Comparison of ENCODE assay signal across 36 cellular contexts in genomic region chr22:26314171-26314570, GRCh38.
"Had no signal": no experiment of that assay in that cellular context is flagged by ENCODE, and none has a peak within 500 bp of the region (broad histone marks: within the 10 kb centered on the region; RNA-seq: fewer than 3 reads in every experiment).

No MANE protein-coding gene starts in this region.

- H3K4me3 ChIP-seq: MG63 had no signal

- H3K36me3 ChIP-seq: MG63 had no signal

- H3K27me3 ChIP-seq: MG63 had no signal

- DNase-seq: Kasumi-1, MG63, MM.1S, MV-4-11, NCI-H1048, NCI-H1092, NCI-H1092 treated with DMSO at 0.1 percent for 48 hours, NCI-H1105, NCI-H1105 treated with DMSO at 0.1 percent for 48 hours, NCI-H1417, NCI-H1417 treated with DMSO at 0.1 percent for 48 hours, NCI-H1436, NCI-H1436 treated with DMSO at 0.1 percent for 48 hours, NCI-H146, NCI-H1694, NCI-H1694 treated with DMSO at 0.1 percent for 48 hours, NCI-H187, NCI-H187 treated with DMSO at 0.1 percent for 48 hours, NCI-H1930, NCI-H2029, NCI-H2029 treated with DMSO at 0.1 percent for 48 hours, NCI-H2081, NCI-H2081 treated with DMSO at 0.1 percent for 48 hours, NCI-H2107, NCI-H2171, NCI-H2171 treated with DMSO at 0.1 percent for 48 hours, NCI-H2227 treated with DMSO at 0.1 percent for 48 hours, NCI-H226, NCI-H345, NCI-H446, NCI-H446 treated with DMSO at 0.1 percent for 48 hours, NCI-H510A, NCI-H510A treated with DMSO at 0.1 percent for 48 hours, NCI-H524, NCI-H524 treated with DMSO at 0.1 percent for 48 hours, NCI-H526 had no signal

- H3K9me3 ChIP-seq: MG63 had no signal
